Comparison of ENCODE assay signal across 22 cellular contexts in genomic region chr1:94273111-94273510, GRCh38. TPM values are rescaled to one million over a fixed set of nuclear protein-coding genes. Genes with fewer than 3 reads are reported as not detected.
"Had no signal": no experiment of that assay in that cellular context is flagged by ENCODE, and none has a peak within 500 bp of the region (broad histone marks: within the 10 kb centered on the region; RNA-seq: fewer than 3 reads in every experiment).

No MANE protein-coding gene starts in this region.

- H3K4me3 ChIP-seq: body of pancreas, heart left ventricle, lower lobe of right lung, neural progenitor cell, pancreas, psoas muscle, right atrium auricular region, spleen, upper lobe of left lung had no signal

- H3K27ac ChIP-seq: body of pancreas, heart left ventricle, lower lobe of right lung, neural progenitor cell, pancreas, psoas muscle, right atrium auricular region, spleen, upper lobe of left lung had no signal

- DNase-seq: activated CD4-positive, alpha-beta T cell treated with anti-CD3 and anti-CD28 coated beads for 4 hours; activated CD4-positive, alpha-beta T cell treated with anti-CD3 and anti-CD28 coated beads, Interleukin-2, amount 50 U/mL, for 48 hours; activated effector memory CD4-positive, alpha-beta T cell treated with Interleukin-2 at 50 U/mL for 16 hours; activated naive CD4-positive, alpha-beta T cell treated with anti-CD3 and anti-CD28 coated beads for 36 hours; activated naive CD8-positive, alpha-beta T cell treated with anti-CD3 and anti-CD28 coated beads, Interleukin-2, amount 10 ng/mL, durations not matched to agents 7 days and 5 days; activated T-cell treated with anti-CD3 and anti-CD28 coated beads, Interleukin-2, amount 50 U/mL, for 72 hours; amygdala; effector memory CD4-positive, alpha-beta T cell; heart left ventricle; lower lobe of right lung; naive thymus-derived CD8-positive, alpha-beta T cell; pancreas; psoas muscle; spleen; stimulated activated CD4-positive, alpha-beta T cell treated with anti-CD3 and anti-CD28 coated beads, Interleukin-4, amount 100 ng/mL, for 4 hours; stimulated activated naive CD8-positive, alpha-beta T cell treated with anti-CD3 and anti-CD28 coated beads, Interleukin-15, Interleukin-2, amounts not matched to agents 100 U/mL and 50 U/mL, for 24 hours; T-helper 1 cell; upper lobe of left lung had no signal

- FAIRE-seq: pancreas had no signal

- H3K27me3 ChIP-seq: body of pancreas, heart left ventricle, neural progenitor cell, pancreas, right atrium auricular region, upper lobe of left lung had no signal

- H3K4me2 ChIP-seq: neural progenitor cell had no signal

- H3K9ac ChIP-seq: neural progenitor cell had no signal

- H3K4me1 ChIP-seq: body of pancreas, lower lobe of right lung, neural progenitor cell, pancreas, psoas muscle, right atrium auricular region had no signal

- ATAC-seq: activated T-cell treated with anti-CD3 and anti-CD28 coated beads, Interleukin-2, amount 50 U/mL, for 72 hours; body of pancreas; heart left ventricle; lower lobe of right lung; naive thymus-derived CD8-positive, alpha-beta T cell; psoas muscle; stimulated activated naive CD8-positive, alpha-beta T cell treated with anti-CD3 and anti-CD28 coated beads, Interleukin-15, Interleukin-2, amounts not matched to agents 100 U/mL and 50 U/mL, for 24 hours; WTC11 had no signal

- H2AFZ ChIP-seq: neural progenitor cell had no signal

- H3K9me3 ChIP-seq: body of pancreas, heart left ventricle, lower lobe of right lung, pancreas, psoas muscle, right atrium auricular region, spleen, upper lobe of left lung had no signal

- H3K36me3 ChIP-seq: heart left ventricle, lower lobe of right lung, neural progenitor cell, pancreas, right atrium auricular region, spleen, upper lobe of left lung had no signal

RNA-seq across cellular contexts. Expression of gene ARHGAP29, which starts 35.7 kb away (rescaled TPM):
- total RNA-seq: activated naive CD8-positive, alpha-beta T cell treated with anti-CD3 and anti-CD28 coated beads, Interleukin-2, amount 10 ng/mL, durations not matched to agents 7 days and 5 days; naive thymus-derived CD8-positive, alpha-beta T cell had no signal
- polyA plus RNA-seq: naive thymus-derived CD8-positive, alpha-beta T cell had no signal
